ENCODE assay signal across 17 cellular contexts in genomic region chr3:46664188-46664970, GRCh38. TPM values are rescaled to one million over a fixed set of nuclear protein-coding genes. Genes with fewer than 3 reads are reported as not detected.
DNase-seq lines count a peak whose midpoint lies in the region; ATAC-seq and TF ChIP-seq lines count a peak whose summit lies in the region.
"Had no signal": no experiment of that assay in that cellular context is flagged by ENCODE, and none has a peak within 500 bp of the region (broad histone marks: within the 10 kb centered on the region; RNA-seq: fewer than 3 reads in every experiment).

No MANE protein-coding gene starts in this region.

- H3K27me3 ChIP-seq in tibial nerve (no peaks in the 10 kb centered on the region), esophagus muscularis mucosa (no peaks in the 10 kb centered on the region)
- H3K27me3 ChIP-seq: foreskin keratinocyte had no signal

- peak; percentile 73 for DNase-seq in cardiac septum (ENCODE audit: low spot score)
- no peak for DNase-seq in left ventricle myocardium superior
- DNase-seq in left cardiac atrium, result peak; percentile 14
- DNase-seq in tibial nerve (ENCODE audit: low spot score in 2 of 2), result no peak
- DNase-seq in esophagus muscularis mucosa (ENCODE audit: extremely low spot score), result no peak
- DNase-seq: activated B cell treated with CpG ODN at 0.5 μM for 24 hours; foreskin keratinocyte; midbrain; NCI-H187; nucleus accumbens; stimulated activated naive CD8-positive, alpha-beta T cell treated with anti-CD3 and anti-CD28 coated beads, Interleukin-15, amount 100 ng/mL, for 72 hours; SW 1271 had no signal

- TF ChIP-seq CTCF in tibial nerve (IDR thresholded peaks at IDR 0.05) (no peak), esophagus muscularis mucosa (IDR thresholded peaks at IDR 0.05) (no peak)

- H3K27ac ChIP-seq in temporal lobe (ENCODE audit: low read depth, low read length) (peak overlapping the region; percentile 79), tibial nerve (no peak overlapping the region), esophagus muscularis mucosa (replicated peaks in 1 of 4) (no peak overlapping the region)
- H3K27ac ChIP-seq: foreskin keratinocyte had no signal

- intact Hi-C loops in cardiac septum (cut with DNase I) (no loop called here), left ventricle myocardium superior (cut with micrococcal nuclease) (no loop called here), left cardiac atrium (cut with DNase I) (no loop called here), esophagus muscularis mucosa (cut with DNase I) (no loop called here)

- WGBS in tibial nerve, 2 donors, result 92 to 96% methylated on average over 6 of the region's 6 CpGs
- WGBS in esophagus muscularis mucosa, result 100% methylated on average over 3 of the region's 6 CpGs

- H3K4me3 ChIP-seq in tibial nerve (no peak overlapping the region), esophagus muscularis mucosa (no peak overlapping the region)
- H3K4me3 ChIP-seq: smooth muscle cell had no signal

- ATAC-seq in left ventricle myocardium superior (no peak), left cardiac atrium (no peak)
- ATAC-seq: foreskin keratinocyte had no signal

- no peaks in the 10 kb centered on the region for H3K9me3 ChIP-seq in tibial nerve
- no peaks in the 10 kb centered on the region for H3K9me3 ChIP-seq in esophagus muscularis mucosa

- H3K4me1 ChIP-seq in tibial nerve, result peaks cover 0 to 30% (median 7%) of the 10 kb centered on the region in 4 donors
- peaks cover 19 to 45% (median 25%) of the 10 kb centered on the region in 4 donors for H3K4me1 ChIP-seq in esophagus muscularis mucosa

- TF ChIP-seq EP300 in tibial nerve (IDR thresholded peaks at IDR 0.05) (no peak), esophagus muscularis mucosa (IDR thresholded peaks at IDR 0.05) (no peak)

- H3K36me3 ChIP-seq in tibial nerve, result no peaks in the 10 kb centered on the region
- no peaks in the 10 kb centered on the region for H3K36me3 ChIP-seq in esophagus muscularis mucosa

- no peak for TF ChIP-seq POLR2A in tibial nerve (IDR thresholded peaks at IDR 0.05)
- TF ChIP-seq POLR2A in esophagus muscularis mucosa (IDR thresholded peaks at IDR 0.05; ENCODE audit: low read depth), result no peak

RNA-seq across cellular contexts. Expression of gene ALS2CL, which starts 29.1 kb away (rescaled TPM):
- 32.5 TPM for total RNA-seq in cardiac septum
- total RNA-seq in left ventricle myocardium superior, result 33.1 TPM
- 10 to 100 TPM; 17.3 to 23.8 TPM for total RNA-seq in left cardiac atrium
- 1.5 TPM for total RNA-seq in temporal lobe
- 10 to 100 TPM; 13.0 to 20.1 (median 16.4) TPM for total RNA-seq in tibial nerve
- 10 to 100 TPM in 2 of 4 donors, 1 to 10 TPM in 2; 3.3 to 11.8 (median 10.8) TPM for total RNA-seq in esophagus muscularis mucosa

RNA-seq across cellular contexts. Expression of gene TMIE, which starts 36.8 kb away (rescaled TPM):
- total RNA-seq in cardiac septum, result 0.51 TPM
- total RNA-seq in left ventricle myocardium superior, result 0.74 TPM
- total RNA-seq in left cardiac atrium, result under 1 TPM; 0.44 to 0.91 TPM
- 2.0 TPM for total RNA-seq in temporal lobe
- under 1 TPM in 1 of 4 donors, not detected in 3; 0.21 TPM for total RNA-seq in tibial nerve
- total RNA-seq in esophagus muscularis mucosa, result 1 to 10 TPM in 1 of 4 donors, under 1 TPM in 2, not detected in 1; 0.33 to 1.2 (median 0.69) TPM
- total RNA-seq: foreskin keratinocyte, HT1080 had no signal

RNA-seq across cellular contexts. Expression of gene FAM240A, which starts 52.1 kb away (rescaled TPM):
- total RNA-seq in cardiac septum, result not detected
- not detected for total RNA-seq in left ventricle myocardium superior
- not detected for total RNA-seq in left cardiac atrium
- total RNA-seq in temporal lobe, result not detected
- total RNA-seq in tibial nerve, result under 1 TPM in 1 of 4 donors, not detected in 3; 0.22 TPM
- total RNA-seq in esophagus muscularis mucosa, result not detected
- total RNA-seq: activated B cell treated with CpG ODN at 0.5 μM for 24 hours, foreskin keratinocyte, HT1080, MCF 10A, PC-3, smooth muscle cell had no signal

RNA-seq across cellular contexts. Expression of gene PRSS50, which starts 53.3 kb away (rescaled TPM):
- total RNA-seq in cardiac septum (0.78 TPM), left ventricle myocardium superior (0.10 TPM), left cardiac atrium (not detected), temporal lobe (0.25 TPM), tibial nerve (under 1 TPM in 2 of 4 donors, not detected in 2; 0.22 to 0.42 TPM), esophagus muscularis mucosa (under 1 TPM in 3 of 4 donors, not detected in 1; 0.32 to 0.46 (median 0.42) TPM)
- total RNA-seq: activated B cell treated with CpG ODN at 0.5 μM for 24 hours, foreskin keratinocyte, HT1080, MCF 10A, PC-3 had no signal

Comparison
In these comparisons a context has a peak if more than half of its experiments do, and no peak if none do; other contexts are left out.
1. DNase-seq: peak in cardiac septum (single experiment) and left cardiac atrium (single experiment); none in left ventricle myocardium superior (single experiment), tibial nerve (0 of 2) and esophagus muscularis mucosa (single experiment).